Comparison of ENCODE assay signal across 26 cellular contexts in genomic region chr11:78008174-78008573, GRCh38. TPM values are rescaled to one million over a fixed set of nuclear protein-coding genes. Genes with fewer than 3 reads are reported as not detected.
"Had no signal": no experiment of that assay in that cellular context is flagged by ENCODE, and none has a peak within 500 bp of the region (broad histone marks: within the 10 kb centered on the region; RNA-seq: fewer than 3 reads in every experiment).

No MANE protein-coding gene starts in this region.

- H3K27me3 Mint-ChIP-seq: progenitor cell of endocrine pancreas had no signal

- H3K36me3 Mint-ChIP-seq: naive thymus-derived CD8-positive, alpha-beta T cell; stimulated activated naive B cell treated with anti-CD40 and anti-IgM and Interleukin-4, amounts not matched to agents 10 μg/mL and 1 μg/mL and 100 μg/mL, for 72 hours had no signal

- ATAC-seq: effector memory CD8-positive, alpha-beta T cell; heart right ventricle; left colon; left ventricle myocardium superior; lower lobe of right lung; naive thymus-derived CD8-positive, alpha-beta T cell; pancreas; right lobe of liver; stimulated activated naive B cell treated with anti-CD40 and anti-IgM and Interleukin-4, amounts not matched to agents 10 μg/mL and 1 μg/mL and 100 μg/mL, for 72 hours; upper lobe of right lung had no signal

- H3K4me3 Mint-ChIP-seq: effector memory CD8-positive, alpha-beta T cell; naive thymus-derived CD8-positive, alpha-beta T cell; neural crest cell; stimulated activated naive B cell treated with anti-CD40 and anti-IgM and Interleukin-4, amounts not matched to agents 10 μg/mL and 1 μg/mL and 100 μg/mL, for 72 hours; stimulated activated naive CD8-positive, alpha-beta T cell treated with anti-CD3 and anti-CD28 coated beads, Interleukin-15, Interleukin-2, amounts not matched to agents 100 ng/mL and 50 ng/mL, for 24 hours had no signal

- H3K27ac Mint-ChIP-seq: effector memory CD8-positive, alpha-beta T cell; naive thymus-derived CD8-positive, alpha-beta T cell; progenitor cell of endocrine pancreas; stimulated activated naive B cell treated with anti-CD40 and anti-IgM and Interleukin-4, amounts not matched to agents 10 μg/mL and 1 μg/mL and 100 μg/mL, for 72 hours; stimulated activated naive CD8-positive, alpha-beta T cell treated with anti-CD3 and anti-CD28 coated beads, Interleukin-15, Interleukin-2, amounts not matched to agents 100 ng/mL and 50 ng/mL, for 24 hours had no signal

- DNase-seq: cortex of kidney; effector memory CD8-positive, alpha-beta T cell; erythroblast; esophagus squamous epithelium; foreskin melanocyte; glutamatergic neuron; heart right ventricle; hippocampal formation; islet precursor cell; kidney glomerular epithelial cell; left colon; left ventricle myocardium superior; lower lobe of right lung; naive thymus-derived CD8-positive, alpha-beta T cell; pancreas; right lobe of liver; small intestine; stimulated activated CD4-positive, alpha-beta T cell treated with anti-CD3 and anti-CD28 coated beads, Interleukin-15, amount 100 ng/mL, for 24 hours; stimulated activated CD4-positive, alpha-beta T cell treated with anti-CD3 and anti-CD28 coated beads, Interleukin-2, amount 100 ng/mL, for 48 hours; stimulated activated naive B cell treated with anti-CD40 and anti-IgM and Interleukin-4, amounts not matched to agents 10 μg/mL and 1 μg/mL and 100 μg/mL, for 72 hours; transverse colon; upper lobe of right lung had no signal

- FAIRE-seq: endometrium, pancreas, small intestine had no signal

- H3K4me1 Mint-ChIP-seq: naive thymus-derived CD8-positive, alpha-beta T cell; stimulated activated naive B cell treated with anti-CD40 and anti-IgM and Interleukin-4, amounts not matched to agents 10 μg/mL and 1 μg/mL and 100 μg/mL, for 72 hours had no signal

- H3K9me3 Mint-ChIP-seq: effector memory CD8-positive, alpha-beta T cell; naive thymus-derived CD8-positive, alpha-beta T cell; neural crest cell; stimulated activated naive B cell treated with anti-CD40 and anti-IgM and Interleukin-4, amounts not matched to agents 10 μg/mL and 1 μg/mL and 100 μg/mL, for 72 hours; stimulated activated naive CD8-positive, alpha-beta T cell treated with anti-CD3 and anti-CD28 coated beads, Interleukin-15, Interleukin-2, amounts not matched to agents 100 ng/mL and 50 ng/mL, for 24 hours had no signal

RNA-seq across cellular contexts. Expression of gene THRSP, which starts 55.5 kb away (rescaled TPM):
- polyA plus RNA-seq: naive thymus-derived CD8-positive, alpha-beta T cell had no signal
